ENCODE assay signal across 9 cellular contexts in the genomic region with DNA sequence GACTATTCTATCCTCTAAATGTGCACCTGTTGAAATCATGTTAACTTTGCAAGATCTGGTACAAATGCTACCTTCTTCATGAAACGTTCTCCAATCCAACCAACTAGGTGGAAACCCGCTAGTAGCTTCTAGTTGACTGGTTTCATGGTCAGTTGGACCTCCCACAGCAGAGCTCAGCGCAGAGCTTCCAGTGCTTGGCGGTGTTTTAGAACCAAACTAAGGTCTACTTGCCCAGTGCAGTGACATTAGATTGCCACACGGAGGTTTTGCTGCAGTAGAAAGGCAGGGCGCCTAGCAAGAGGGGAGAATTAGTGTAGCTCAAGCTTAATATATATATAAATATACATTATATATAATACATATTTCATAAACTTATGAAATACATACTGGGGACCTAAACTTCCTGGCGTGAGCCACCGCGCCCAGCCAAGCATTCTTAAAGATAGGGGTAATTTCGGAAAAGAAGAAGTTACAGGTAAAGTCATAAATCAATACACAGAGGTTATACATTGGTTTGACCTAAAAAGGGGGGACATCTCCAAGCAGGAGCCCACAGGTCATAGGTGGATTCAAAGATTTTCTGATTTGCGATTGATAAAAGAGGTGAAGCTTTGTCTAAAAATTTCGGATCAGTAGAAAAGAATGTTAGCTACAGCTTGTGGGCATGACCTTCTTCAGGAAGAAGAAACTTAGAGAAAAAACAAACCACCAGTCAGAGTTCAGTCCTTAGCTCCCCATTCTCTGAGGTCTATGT. TPM values are rescaled to one million over a fixed set of nuclear protein-coding genes. Genes with fewer than 3 reads are reported as not detected.
A peak's percentile ranks its signal among the peaks of the same experiment; 100 is the strongest.
DNase-seq lines count a peak whose midpoint lies in the region; ATAC-seq, FAIRE-seq and TF ChIP-seq lines count a peak whose summit lies in the region.
"Had no signal": no experiment of that assay in that cellular context is flagged by ENCODE, and none has a peak within 500 bp of the region (broad histone marks: within the 10 kb centered on the region; RNA-seq: fewer than 3 reads in every experiment).

No MANE protein-coding gene starts in this region.

- intact Hi-C loops in CD4-positive, alpha-beta T cell (cut with DNase I, micrococcal nuclease): no loop called here
- intact Hi-C loops in HCT116 (cut with micrococcal nuclease): no loop called here
- intact Hi-C loops in adrenal gland (cut with DNase I): no loop called here

- TF ChIP-seq POLR2A in HCT116 (IDR thresholded peaks at IDR 0.05; ENCODE audit: borderline replicate concordance, extremely low read depth, insufficient read depth, insufficient read length) (no peak), GM12892 (IDR thresholded peaks at IDR 0.05; ENCODE audit: low read depth, low read length) (no peak), adrenal gland (IDR thresholded peaks at IDR 0.05) (no peak)

- peak overlapping the region; percentile 38 for H3K4me3 Mint-ChIP-seq in CD4-positive, alpha-beta T cell
- 0 out of 2 replicates have a peak overlapping the region, but pooled peaks have one; percentile 92 for H3K4me3 Mint-ChIP-seq in WTC11

- peaks cover 4% of the 10 kb centered on the region; the same call in 1 of the 2 replicates for H4K20me1 ChIP-seq in HCT116 (ENCODE audit: insufficient read depth)

- no TSS peak for BruUV-seq in HCT116 (replicated peaks; lab: Mats Ljungman, UMichigan)

- TF ChIP-seq RAD21 in HCT116 (IDR thresholded peaks at IDR 0.05; ENCODE audit: low read depth): no peak

- H3K27ac Mint-ChIP-seq in CD4-positive, alpha-beta T cell: peak overlapping the region; percentile 99
- no peak overlapping the region for H3K27ac Mint-ChIP-seq in WTC11

- H3K4me3 ChIP-seq in HCT116 (replicated peaks in 1 of 2; ENCODE audit: low read depth in 1 of 2, low read length in 2 of 2) (no peak overlapping the region), kidney epithelial cell (ENCODE audit: low read depth, low read length) (no peak overlapping the region), adrenal gland (no peak overlapping the region)

- TF ChIP-seq CTCF in CD4-positive, alpha-beta T cell (IDR thresholded peaks at IDR 0.05): no peak
- TF ChIP-seq CTCF in HCT116 (IDR thresholded peaks at IDR 0.05 in 2 of 3, conservative IDR thresholded peaks at IDR 0.05 in 1 of 3; ENCODE audit: borderline replicate concordance in 1 of 3, insufficient read depth in 1 of 3, low read depth in 2 of 3, low read length in 2 of 3): peak in 2 of 3 experiments; percentile 26 to 38; a peak in 4 of 6 replicates
- no peak for TF ChIP-seq CTCF in WTC11 (IDR thresholded peaks at IDR 0.05)
- TF ChIP-seq CTCF in kidney epithelial cell (IDR thresholded peaks at IDR 0.05; ENCODE audit: insufficient read depth, low read length, poor library complexity, severe bottlenecking): peak; percentile 12
- peak in 2 of 6 experiments; percentile 9 to 24 for TF ChIP-seq CTCF in adrenal gland (IDR thresholded peaks at IDR 0.05)
- TF ChIP-seq CTCF in GM10248 (IDR thresholded peaks at IDR 0.05; ENCODE audit: control extremely low read depth, extremely low read depth, low read depth, missing control alignments): no peak

- no peak for ATAC-seq in CD4-positive, alpha-beta T cell (ENCODE audit: poor library complexity)
- no peak for ATAC-seq in HCT116
- ATAC-seq in WTC11: no peak

- H3K9ac ChIP-seq in HCT116 (ENCODE audit: low read length): no peak overlapping the region; the same call in 1 of the 2 replicates

- H3K4me2 ChIP-seq in HCT116 (ENCODE audit: low read length): peak overlapping the region; percentile 77; the same call in 1 of the 2 replicates

- H3K79me2 ChIP-seq in HCT116 (ENCODE audit: insufficient read depth, low read length): peaks cover 30% of the 10 kb centered on the region

- WGBS in adrenal gland, 4 donors: 88 to 93% (median 93%) methylated on average over 12 of the region's 12 CpGs

- H3K4me1 Mint-ChIP-seq in CD4-positive, alpha-beta T cell (ENCODE audit: low read depth): peaks cover 39% of the 10 kb centered on the region
- peaks cover 23% of the 10 kb centered on the region for H3K4me1 Mint-ChIP-seq in WTC11

- H3K36me3 Mint-ChIP-seq in CD4-positive, alpha-beta T cell (ENCODE audit: low read depth): peaks cover 18% of the 10 kb centered on the region
- H3K36me3 Mint-ChIP-seq in WTC11: peaks cover 3% of the 10 kb centered on the region; the same call in 1 of the 2 replicates

- no peaks in the 10 kb centered on the region for H3K27me3 Mint-ChIP-seq in CD4-positive, alpha-beta T cell
- H3K27me3 Mint-ChIP-seq in WTC11 (ENCODE audit: low read depth): no peaks in the 10 kb centered on the region

- CTCF ChIA-PET in CD4-positive, alpha-beta T cell (lab: Charles Lee): interaction anchor here (1.0 to 3.3 kb wide), 3 partner anchors 8 to 26 kb away, joined by 4 to 13 read pairs (median 7); a partner anchor contains a TSS
- CTCF ChIA-PET in HCT116 (lab: Charles Lee): interaction anchor here (1.2 to 1.8 kb wide), 4 partner anchors 10 to 184 kb away, joined by 3 to 10 read pairs (median 7); a partner anchor contains a TSS
- CTCF ChIA-PET in WTC11 (lab: Charles Lee): interaction anchor here (1.1 to 3.6 kb wide), 4 partner anchors 10 to 183 kb away, joined by 4 to 24 read pairs (median 6); a partner anchor contains a TSS
- CTCF ChIA-PET in GM10248 (lab: Yijun Ruan, JAX): interaction anchor here (0.7 to 3.7 kb wide), 10 partner anchors 9 to 101 kb away, joined by 3 to 35 read pairs (median 3); a partner anchor contains a TSS

- H3K27me3 ChIP-seq in CD4-positive, alpha-beta T cell (ENCODE audit: control insufficient read depth, insufficient read depth, low read length): no peaks in the 10 kb centered on the region
- no peaks in the 10 kb centered on the region for H3K27me3 ChIP-seq in HCT116 (ENCODE audit: insufficient read depth, low read length)
- no peaks in the 10 kb centered on the region for H3K27me3 ChIP-seq in kidney epithelial cell (ENCODE audit: control insufficient read depth, insufficient read depth, low read length)
- H3K27me3 ChIP-seq in adrenal gland: no peaks in the 10 kb centered on the region

- no peak overlapping the region for H2AFZ ChIP-seq in HCT116 (ENCODE audit: low read depth, low read length, poor library complexity, severe bottlenecking)

- FAIRE-seq in GM12892 (lab: Jason Lieb, UNC): no peak

- RAD21 ChIA-PET in HCT116 (lab: Charles Lee; ENCODE audit: low non-redundant PET in 1 of 2, low total read pairs in 2 of 2, uncharacterized antibody in 2 of 2, unreplicated experiment in 2 of 2): no interaction called here

- H3K36me3 ChIP-seq in HCT116 (ENCODE audit: control insufficient read depth in 1 of 2, insufficient read depth in 2 of 2, low read length in 2 of 2): no peaks in the 10 kb centered on the region
- H3K36me3 ChIP-seq in kidney epithelial cell (ENCODE audit: control insufficient read depth, insufficient read depth, low read length): no peaks in the 10 kb centered on the region
- H3K36me3 ChIP-seq in adrenal gland (replicated peaks in 1 of 2): no peaks in the 10 kb centered on the region

- no peak overlapping the region for H3K27ac ChIP-seq in CD4-positive, alpha-beta T cell (ENCODE audit: low read depth, low read length)
- H3K27ac ChIP-seq in HCT116 (ENCODE audit: low read depth, low read length) (no peak overlapping the region), adrenal gland (peak overlapping the region in 1 of 5 donors; percentile 99)

- no peaks in the 10 kb centered on the region for H3K9me3 Mint-ChIP-seq in CD4-positive, alpha-beta T cell
- no peaks in the 10 kb centered on the region for H3K9me3 Mint-ChIP-seq in WTC11

- POLR2A ChIA-PET in CD4-positive, alpha-beta T cell (lab: Charles Lee): interaction anchor here (1.9 to 5.5 kb wide), 3 partner anchors 9 to 124 kb away, joined by 13 to 208 read pairs (median 17); a partner anchor contains a TSS
- POLR2A ChIA-PET in HCT116 (lab: Charles Lee): interaction anchor here (1.3 to 2.0 kb wide), 3 partner anchors 15 to 26 kb away, joined by 4 to 8 read pairs (median 4); a partner anchor contains a TSS
- POLR2A ChIA-PET in WTC11 (lab: Charles Lee): interaction anchor here (1.0 kb wide), 1 partner anchor 26 kb away, joined by 4 read pairs; a partner anchor contains a TSS
- POLR2A ChIA-PET in GM10248 (lab: Yijun Ruan, JAX): no interaction called here

- no peaks in the 10 kb centered on the region for H3K9me3 ChIP-seq in CD4-positive, alpha-beta T cell (ENCODE audit: control insufficient read depth, low read length)
- no peaks in the 10 kb centered on the region for H3K9me3 ChIP-seq in HCT116 (ENCODE audit: control insufficient read depth in 1 of 2, insufficient read depth in 1 of 2, low read depth in 1 of 2, low read length in 2 of 2)
- H3K9me3 ChIP-seq in adrenal gland (replicated peaks in 1 of 3): no peaks in the 10 kb centered on the region

- no peak for DNase-seq in CD4-positive, alpha-beta T cell
- no peak for DNase-seq in HCT116 (ENCODE audit: low read depth, low spot score)
- DNase-seq in WTC11 (ENCODE audit: low spot score): no peak
- no peak for DNase-seq in kidney epithelial cell (ENCODE audit: low read depth)
- DNase-seq in GM12892 (ENCODE audit: insufficient read length): no peak
- DNase-seq in adrenal gland: no peak
- no peak for DNase-seq in GM10248 (ENCODE audit: extremely low spot score)
- no peak for DNase-seq in NCI-H1092 (lab: John Stamatoyannopoulos, UW)
- DNase-seq: activated CD8-positive, alpha-beta memory T cell treated with anti-CD3 and anti-CD28 coated beads, Interleukin-2, amount 50 U/mL, for 48 hours had no signal

- H3K4me1 ChIP-seq in HCT116 (ENCODE audit: control insufficient read depth in 1 of 2, insufficient read depth in 2 of 2, low read length in 2 of 2): peaks cover 6 to 34% of the 10 kb centered on the region in 2 experiments; a peak in 3 of 4 replicates
- peaks cover 10 to 27% of the 10 kb centered on the region in 2 donors for H3K4me1 ChIP-seq in adrenal gland (replicated peaks in 1 of 2)

- no peaks in the 10 kb centered on the region for H3K9me2 ChIP-seq in HCT116 (ENCODE audit: insufficient read depth)

RNA-seq across cellular contexts. Expression of a gene that starts 2.0 kb away (rescaled TPM):
- 10 to 100 TPM; 28.3 to 30.3 TPM for total RNA-seq in CD4-positive, alpha-beta T cell
- total RNA-seq in HCT116 (2021; ENCODE audit: unreplicated experiment) (35.1 TPM), WTC11 (2021) (49.4 to 52.4 TPM (median 50.6 TPM) in 3 replicates), kidney epithelial cell (38.1 and 41.9 TPM in 2 replicates), adrenal gland (10 to 100 TPM; 23.9 to 47.5 (median 33.9) TPM)
- polyA plus RNA-seq in HCT116 (2012): 16.8 and 18.9 TPM in 2 replicates
- 39.0 TPM for polyA plus RNA-seq in GM12892 (2012; ENCODE audit: missing spikeins)
- polyA plus RNA-seq in adrenal gland: 10 to 100 TPM; 14.8 to 38.9 (median 19.1) TPM

RNA-seq across cellular contexts. Expression of a gene that starts 24.8 kb away (rescaled TPM):
- 10 to 100 TPM; 26.9 to 27.2 TPM for total RNA-seq in CD4-positive, alpha-beta T cell
- total RNA-seq in HCT116 (2021; ENCODE audit: unreplicated experiment) (14.8 TPM), WTC11 (2021) (18.1 to 19.2 TPM (median 19.2 TPM) in 3 replicates), kidney epithelial cell (36.5 and 71.2 TPM in 2 replicates), adrenal gland (10 to 100 TPM; 26.6 to 46.6 (median 42.4) TPM)
- 14.3 and 14.4 TPM in 2 replicates for polyA plus RNA-seq in HCT116 (2012)
- polyA plus RNA-seq in GM12892 (2012; ENCODE audit: missing spikeins): 28.8 TPM
- 10 to 100 TPM; 22.6 to 29.9 (median 22.6) TPM for polyA plus RNA-seq in adrenal gland

RNA-seq across cellular contexts. Expression of a gene that starts 26.4 kb away (rescaled TPM):
- total RNA-seq in CD4-positive, alpha-beta T cell: 10 to 100 TPM; 56.4 to 58.9 TPM
- 49.0 TPM for total RNA-seq in HCT116 (2021; ENCODE audit: unreplicated experiment)
- 44.2 and 46.8 TPM in 2 replicates for polyA plus RNA-seq in HCT116 (2012)
- total RNA-seq in WTC11 (2021): 34.4 to 46.5 TPM (median 39.0 TPM) in 3 replicates
- 54.5 and 60.7 TPM in 2 replicates for total RNA-seq in kidney epithelial cell
- 40.3 TPM for polyA plus RNA-seq in GM12892 (2012; ENCODE audit: missing spikeins)
- 100 to 1,000 TPM in 6 of 8 donors, 10 to 100 TPM in 2; 83.6 to 150 (median 106) TPM for total RNA-seq in adrenal gland
- 100 to 1,000 TPM in 2 of 3 donors, 10 to 100 TPM in 1; 75.8 to 200 (median 165) TPM for polyA plus RNA-seq in adrenal gland

Comparison
In these comparisons a context has a peak if more than half of its experiments do, and no peak if none do; other contexts are left out.
1. CTCF ChIP-seq: peak in HCT116 (2 of 3) and kidney epithelial cell (single experiment); none in CD4-positive, alpha-beta T cell (single experiment), WTC11 (single experiment) and GM10248 (single experiment).